ENCODE assay signal across 24 cellular contexts in genomic region chr9:81604306-81605153, GRCh38.
DNase-seq lines count a peak whose midpoint lies in the region; ATAC-seq and TF ChIP-seq lines count a peak whose summit lies in the region.
"Had no signal": no experiment of that assay in that cellular context is flagged by ENCODE, and none has a peak within 500 bp of the region (broad histone marks: within the 10 kb centered on the region; RNA-seq: fewer than 3 reads in every experiment).

No MANE protein-coding gene starts in this region.

- DNase-seq in DMS53 (lab: John Stamatoyannopoulos, UW) = peak; percentile 47
- DNase-seq in DMS53 treated with DMSO at 0.1 percent for 48 hours (lab: John Stamatoyannopoulos, UW; ENCODE audit: unreplicated experiment) = no peak
- peak; percentile 63 for DNase-seq in amniotic epithelial cell (ENCODE audit: low read depth)
- DNase-seq in hepatocyte (ENCODE audit: low spot score) = no peak
- no peak for DNase-seq in thoracic aorta (ENCODE audit: low spot score)
- DNase-seq in MG63 = no peak
- no peak for DNase-seq in HCEC 1CT
- DNase-seq: activated CD4-positive, alpha-beta memory T cell treated with anti-CD3 and anti-CD28 coated beads for 36 hours; activated gamma-delta T cell treated with Interleukin-2 at 50 U/mL for 16 hours; amniotic stem cell; esophagus squamous epithelium; GF-D8; H7; head of caudate nucleus; mucosa of descending colon; NCI-H1048; NCI-H1930; spleen; stimulated activated CD4-positive, alpha-beta T cell treated with anti-CD3 and anti-CD28 coated beads, Interleukin-4, amount 100 ng/mL, for 24 hours; stimulated activated naive CD8-positive, alpha-beta T cell treated with anti-CD3 and anti-CD28 coated beads, Interleukin-15, amount 100 ng/mL, for 72 hours had no signal

- H3K27ac ChIP-seq in hepatocyte (peak overlapping the region; percentile 19), thoracic aorta (peak overlapping the region; percentile 16 to 55)
- H3K27ac ChIP-seq: esophagus squamous epithelium, left lung, RWPE1 had no signal

- H3K4me1 ChIP-seq in hepatocyte (ENCODE audit: insufficient read depth) (peaks cover 14% of the 10 kb centered on the region), thoracic aorta (ENCODE audit: control insufficient read depth in 1 of 2, low read depth in 2 of 2) (peaks cover 27 to 59% of the 10 kb centered on the region in 2 donors)

- H3K4me2 ChIP-seq in hepatocyte = no peak overlapping the region

- no peaks in the 10 kb centered on the region for H3K9me2 ChIP-seq in hepatocyte (replicated peaks; ENCODE audit: insufficient read depth)

- H4K20me1 ChIP-seq in hepatocyte (ENCODE audit: insufficient read depth, poor library complexity, severe bottlenecking) = no peaks in the 10 kb centered on the region

- no peak for TF ChIP-seq CTCF in hepatocyte (IDR thresholded peaks at IDR 0.05; ENCODE audit: poor library complexity)
- TF ChIP-seq CTCF in thoracic aorta (IDR thresholded peaks at IDR 0.05) = no peak

- H3K4me3 ChIP-seq in hepatocyte = no peak overlapping the region
- no peak overlapping the region for H3K4me3 ChIP-seq in thoracic aorta
- no peak overlapping the region for H3K4me3 ChIP-seq in MG63
- H3K4me3 ChIP-seq: esophagus squamous epithelium, left lung, mucosa of descending colon, spleen had no signal

- H2AFZ ChIP-seq in hepatocyte = no peak overlapping the region

- WGBS in hepatocyte (ENCODE audit: low lambda C conversion rate, missing lambda C conversion rate) = 80% methylated on average over 12 of the region's 12 CpGs

- H3K36me3 ChIP-seq in hepatocyte (replicated peaks; ENCODE audit: insufficient read depth, low read depth) = peaks cover 5% of the 10 kb centered on the region
- no peaks in the 10 kb centered on the region for H3K36me3 ChIP-seq in thoracic aorta
- H3K36me3 ChIP-seq in MG63 = no peaks in the 10 kb centered on the region

- peaks cover 43% of the 10 kb centered on the region for H3K79me2 ChIP-seq in hepatocyte

- H3K9me3 ChIP-seq in hepatocyte (ENCODE audit: low read depth) (no peaks in the 10 kb centered on the region), thoracic aorta (no peaks in the 10 kb centered on the region), MG63 (no peaks in the 10 kb centered on the region)
- H3K9me3 ChIP-seq: esophagus squamous epithelium, left lung, mucosa of descending colon, spleen had no signal

- ATAC-seq in thoracic aorta (ENCODE audit: insufficient number of reproducible peaks, low FRiP score, low read depth) (peak; percentile 23), GM21619 (IDR thresholded peaks at IDR 0.05; ENCODE audit: unreplicated experiment) (no peak)
- ATAC-seq: mucosa of descending colon; SK-N-SH treated with all-trans-retinoic acid at 6 μM for 48 hours; stimulated activated naive CD8-positive, alpha-beta T cell treated with anti-CD3 and anti-CD28 coated beads, Interleukin-15, amount 100 ng/mL, for 72 hours had no signal

- H3K27me3 ChIP-seq in hepatocyte (no peaks in the 10 kb centered on the region), thoracic aorta (replicated peaks; ENCODE audit: insufficient read depth) (no peaks in the 10 kb centered on the region), MG63 (no peaks in the 10 kb centered on the region)
- H3K27me3 ChIP-seq: esophagus squamous epithelium, left lung, spleen had no signal

Comparison
In these comparisons a context has a peak if more than half of its experiments do, and no peak if none do; other contexts are left out.
1. DNase-seq: peak in DMS53 (single experiment) and amniotic epithelial cell (single experiment); none in DMS53 treated with DMSO at 0.1 percent for 48 hours (single experiment), hepatocyte (single experiment), thoracic aorta (single experiment), MG63 (single experiment) and HCEC 1CT (single experiment).